Comparison of ENCODE assay signal across 30 cellular contexts in genomic region chr2:238082858-238083257, GRCh38. TPM values are rescaled to one million over a fixed set of nuclear protein-coding genes. Genes with fewer than 3 reads are reported as not detected.
"Had no signal": no experiment of that assay in that cellular context is flagged by ENCODE, and none has a peak within 500 bp of the region (broad histone marks: within the 10 kb centered on the region; RNA-seq: fewer than 3 reads in every experiment).

No MANE protein-coding gene starts in this region.

- ATAC-seq: left colon; left ventricle myocardium superior; lower lobe of right lung; naive thymus-derived CD8-positive, alpha-beta T cell; right lobe of liver; stimulated activated naive CD8-positive, alpha-beta T cell treated with anti-CD3 and anti-CD28 coated beads, Interleukin-15, amount 100 ng/mL, for 72 hours had no signal

- H3K4me1 Mint-ChIP-seq: nephron progenitor cell had no signal

- H3K27me3 ChIP-seq: esophagus squamous epithelium, heart right ventricle, ovary, right lobe of liver, suprapubic skin, transverse colon, vagina had no signal

- H3K9me3 Mint-ChIP-seq: naive thymus-derived CD8-positive, alpha-beta T cell; stimulated activated naive CD8-positive, alpha-beta T cell treated with anti-CD3 and anti-CD28 coated beads, Interleukin-15, amount 100 ng/mL, for 72 hours had no signal

- H3K4me3 ChIP-seq: coronary artery, esophagus squamous epithelium, heart right ventricle, lower lobe of right lung, ovary, smooth muscle cell, suprapubic skin, transverse colon, vagina had no signal

- H3K4me3 Mint-ChIP-seq: nephron progenitor cell; stimulated activated naive CD8-positive, alpha-beta T cell treated with anti-CD3 and anti-CD28 coated beads, Interleukin-15, amount 100 ng/mL, for 72 hours had no signal

- H3K27me3 Mint-ChIP-seq: naive thymus-derived CD8-positive, alpha-beta T cell; stimulated activated naive CD8-positive, alpha-beta T cell treated with anti-CD3 and anti-CD28 coated beads, Interleukin-15, amount 100 ng/mL, for 72 hours had no signal

- H3K27ac Mint-ChIP-seq: naive thymus-derived CD8-positive, alpha-beta T cell; nephron progenitor cell; stimulated activated naive CD8-positive, alpha-beta T cell treated with anti-CD3 and anti-CD28 coated beads, Interleukin-15, amount 100 ng/mL, for 72 hours had no signal

- H3K36me3 ChIP-seq: ovary, transverse colon had no signal

- H3K27ac ChIP-seq: coronary artery, esophagus squamous epithelium, heart right ventricle, lower lobe of right lung, ovary, suprapubic skin, transverse colon, vagina had no signal

- DNase-seq: dermis blood vessel endothelial cell; effector memory CD4-positive, alpha-beta T cell; esophagus squamous epithelium; foreskin melanocyte; glutamatergic neuron; heart right ventricle; hippocampal formation; left colon; left ventricle myocardium superior; lower lobe of right lung; naive thymus-derived CD8-positive, alpha-beta T cell; nephron progenitor cell; nucleus accumbens; ovary; posterior cingulate gyrus; retina; right lobe of liver; stimulated activated CD4-positive, alpha-beta T cell treated with anti-CD3 and anti-CD28 coated beads, Interleukin-12 subunit alpha, Interleukin-12 subunit beta, amount 100 ng/mL, for 4 hours; stimulated activated CD4-positive, alpha-beta T cell treated with anti-CD3 and anti-CD28 coated beads, Interleukin-1b, Interleukin-23, amount 100 ng/mL, for 48 hours; stimulated activated CD4-positive, alpha-beta T cell treated with anti-CD3 and anti-CD28 coated beads, Interleukin-4, amount 100 ng/mL, for 1 hour; stimulated activated CD8-positive, alpha-beta memory T cell treated with anti-CD3 and anti-CD28 coated beads, Interleukin-4, amount 100 ng/mL, for 48 hours; stimulated activated naive CD4-positive, alpha-beta T cell; stimulated activated naive CD8-positive, alpha-beta T cell treated with anti-CD3 and anti-CD28 coated beads, Interleukin-15, amount 100 ng/mL, for 72 hours; transverse colon had no signal

- H3K4me1 ChIP-seq: esophagus squamous epithelium, lower lobe of right lung, suprapubic skin, transverse colon, vagina had no signal

- H3K9me3 ChIP-seq: esophagus squamous epithelium, lower lobe of right lung, ovary, right lobe of liver, suprapubic skin, transverse colon, vagina had no signal

RNA-seq across cellular contexts. Expression of gene ESPNL, which starts 17.3 kb away (rescaled TPM):
- total RNA-seq: dermis blood vessel endothelial cell, endothelial cell of umbilical vein, left ventricle myocardium superior had no signal
- polyA plus RNA-seq: endothelial cell of umbilical vein; naive thymus-derived CD8-positive, alpha-beta T cell; smooth muscle cell had no signal

RNA-seq across cellular contexts. Expression of gene KLHL30, which starts 55.6 kb away (rescaled TPM):
- total RNA-seq: dermis blood vessel endothelial cell; endothelial cell of umbilical vein; naive thymus-derived CD8-positive, alpha-beta T cell; pulmonary artery endothelial cell had no signal
- polyA plus RNA-seq: endothelial cell of umbilical vein; naive thymus-derived CD8-positive, alpha-beta T cell; smooth muscle cell had no signal
